In genomic region chr12:46212108-46212982, GRCh38 we compare ENCODE assay signal across 12 cellular contexts. TPM values are rescaled to one million over a fixed set of nuclear protein-coding genes. Genes with fewer than 3 reads are reported as not detected.
DNase-seq lines count a peak whose midpoint lies in the region; ATAC-seq and TF ChIP-seq lines count a peak whose summit lies in the region.
"Had no signal": no experiment of that assay in that cellular context is flagged by ENCODE, and none has a peak within 500 bp of the region (broad histone marks: within the 10 kb centered on the region; RNA-seq: fewer than 3 reads in every experiment).

No MANE protein-coding gene starts in this region.

- POLR2A ChIA-PET in HEK293 (lab: Yijun Ruan, JAX) = no interaction called here
- POLR2A ChIA-PET in activated CD4-positive, alpha-beta memory T cell treated with anti-CD3 and anti-CD28 coated beads, Interleukin-2, amount 10 ng/mL, durations not matched to agents 7 days and 5 days (lab: Charles Lee) = interaction anchor here (11.2 to 15.6 kb wide), 2 partner anchors 51 to 58 kb away, joined by 221 to 449 read pairs; partner anchors contain the start of gene SLC38A1
- POLR2A ChIA-PET in naive thymus-derived CD8-positive, alpha-beta T cell (lab: Charles Lee) = interaction anchor here (9.4 kb wide), 1 partner anchor 57 kb away, joined by 365 read pairs; the partner anchor contains the start of gene SLC38A1

- no peaks in the 10 kb centered on the region for H3K27me3 Mint-ChIP-seq in activated CD4-positive, alpha-beta memory T cell treated with anti-CD3 and anti-CD28 coated beads, Interleukin-2, amount 10 ng/mL, durations not matched to agents 7 days and 5 days
- H3K27me3 Mint-ChIP-seq in naive thymus-derived CD8-positive, alpha-beta T cell = no peaks in the 10 kb centered on the region

- peaks cover 0 to 18% of the 10 kb centered on the region in 2 experiments for H3K36me3 ChIP-seq in HEK293 (ENCODE audit: control insufficient read depth in 2 of 2, insufficient read depth in 1 of 2, low read length in 2 of 2)
- H3K36me3 ChIP-seq: thoracic aorta had no signal

- no peak overlapping the region for H3K4me3 Mint-ChIP-seq in activated CD4-positive, alpha-beta memory T cell treated with anti-CD3 and anti-CD28 coated beads, Interleukin-2, amount 10 ng/mL, durations not matched to agents 7 days and 5 days
- peak overlapping the region in 9 of 10 donors; percentile 0 to 59 (median 39) for H3K4me3 Mint-ChIP-seq in naive thymus-derived CD8-positive, alpha-beta T cell
- H3K4me3 Mint-ChIP-seq: H9 had no signal

- no peaks in the 10 kb centered on the region for H3K9me3 Mint-ChIP-seq in activated CD4-positive, alpha-beta memory T cell treated with anti-CD3 and anti-CD28 coated beads, Interleukin-2, amount 10 ng/mL, durations not matched to agents 7 days and 5 days
- H3K9me3 Mint-ChIP-seq in naive thymus-derived CD8-positive, alpha-beta T cell = no peaks in the 10 kb centered on the region
- H3K9me3 Mint-ChIP-seq: H9 had no signal

- H3K36me3 Mint-ChIP-seq in activated CD4-positive, alpha-beta memory T cell treated with anti-CD3 and anti-CD28 coated beads, Interleukin-2, amount 10 ng/mL, durations not matched to agents 7 days and 5 days (ENCODE audit: low read depth) = peaks cover 83% of the 10 kb centered on the region
- peaks cover 8 to 53% (median 40%) of the 10 kb centered on the region in 3 donors for H3K36me3 Mint-ChIP-seq in naive thymus-derived CD8-positive, alpha-beta T cell

- H3K4me1 Mint-ChIP-seq in activated CD4-positive, alpha-beta memory T cell treated with anti-CD3 and anti-CD28 coated beads, Interleukin-2, amount 10 ng/mL, durations not matched to agents 7 days and 5 days = peaks cover 84% of the 10 kb centered on the region
- H3K4me1 Mint-ChIP-seq in naive thymus-derived CD8-positive, alpha-beta T cell = peaks cover 46 to 100% (median 94%) of the 10 kb centered on the region in 4 donors

- CTCF ChIA-PET in HEK293 (lab: Yijun Ruan, JAX) = interaction anchor here (0.6 kb wide), 1 partner anchor 10 kb away, joined by 3 read pairs; no protein-coding TSS in a partner anchor
- CTCF ChIA-PET in activated CD4-positive, alpha-beta memory T cell treated with anti-CD3 and anti-CD28 coated beads, Interleukin-2, amount 10 ng/mL, durations not matched to agents 7 days and 5 days (lab: Charles Lee) = no interaction called here

- ATAC-seq in naive thymus-derived CD8-positive, alpha-beta T cell = no peak
- ATAC-seq in GM21825 (IDR thresholded peaks at IDR 0.05; ENCODE audit: unreplicated experiment) = no peak
- ATAC-seq in GM18861 (IDR thresholded peaks at IDR 0.05; ENCODE audit: unreplicated experiment) = no peak

- H3K27ac ChIP-seq in HEK293 (ENCODE audit: extremely low read depth, low read depth, low read length) = no peak overlapping the region
- H3K27ac ChIP-seq: 22Rv1, thoracic aorta had no signal

- peak in 2 of 3 experiments; percentile 54 to 79 for DNase-seq in NCI-H1417 (lab: John Stamatoyannopoulos, UW)
- DNase-seq in NCI-H1417 treated with DMSO at 0.1 percent for 48 hours (lab: John Stamatoyannopoulos, UW) = no peak
- no peak for DNase-seq in activated CD4-positive, alpha-beta memory T cell treated with anti-CD3 and anti-CD28 coated beads, Interleukin-2, amount 10 ng/mL, durations not matched to agents 7 days and 5 days
- no peak for DNase-seq in naive thymus-derived CD8-positive, alpha-beta T cell
- DNase-seq in Kasumi-1 (lab: John Stamatoyannopoulos, UW) = no peak
- DNase-seq: DMS53, H9 had no signal

- H3K27ac Mint-ChIP-seq in activated CD4-positive, alpha-beta memory T cell treated with anti-CD3 and anti-CD28 coated beads, Interleukin-2, amount 10 ng/mL, durations not matched to agents 7 days and 5 days = peak overlapping the region; percentile 95
- H3K27ac Mint-ChIP-seq in naive thymus-derived CD8-positive, alpha-beta T cell = peak overlapping the region; percentile 97 to 100 (median 98)
- H3K27ac Mint-ChIP-seq: H9 had no signal

- no peak for TF ChIP-seq CTCF in HEK293 (tag by site-specific recombination; IDR thresholded peaks at IDR 0.05)

- no peak overlapping the region for H3K4me3 ChIP-seq in HEK293 (ENCODE audit: low read depth, low read length)
- H3K4me3 ChIP-seq: thoracic aorta had no signal

- peaks cover 10% of the 10 kb centered on the region for H3K4me1 ChIP-seq in HEK293 (ENCODE audit: control insufficient read depth, insufficient read depth, low read length)

- no peaks in the 10 kb centered on the region for H3K9me3 ChIP-seq in HEK293 (ENCODE audit: control insufficient read depth, insufficient read depth, low read depth, low read length)
- H3K9me3 ChIP-seq: thoracic aorta had no signal

TF ChIP-seq in HEK293, 187 proteins besides CTCF, POLR2A, EP300 and RAD21:
- TF ChIP-seq YY2 (tag by site-specific recombination; IDR thresholded peaks at IDR 0.05) = no peak
- 0 out of 2 replicates have a peak, but pooled peaks have one; percentile 35 for TF ChIP-seq ZNF600 (tag by site-specific recombination; IDR thresholded peaks at IDR 0.05)
- TF ChIP-seq ZBTB20 (tag by site-specific recombination; IDR thresholded peaks at IDR 0.05) = no peak

RNA-seq across cellular contexts. Expression of gene SLC38A1, which starts 56.5 kb away (rescaled TPM):
- total RNA-seq in activated CD4-positive, alpha-beta memory T cell treated with anti-CD3 and anti-CD28 coated beads, Interleukin-2, amount 10 ng/mL, durations not matched to agents 7 days and 5 days = 100 to 1,000 TPM; 209 to 214 TPM
- 100 to 1,000 TPM; 323 to 343 TPM for total RNA-seq in naive thymus-derived CD8-positive, alpha-beta T cell
- polyA plus RNA-seq in naive thymus-derived CD8-positive, alpha-beta T cell = 100 to 1,000 TPM; 255 to 308 (median 264) TPM

Comparison
In these comparisons a context has a peak if more than half of its experiments do, and no peak if none do; other contexts are left out.
1. DNase-seq: peak in NCI-H1417 (2 of 3); none in NCI-H1417 treated with DMSO at 0.1 percent for 48 hours (single experiment), activated CD4-positive, alpha-beta memory T cell treated with anti-CD3 and anti-CD28 coated beads, Interleukin-2, amount 10 ng/mL, durations not matched to agents 7 days and 5 days (single experiment), naive thymus-derived CD8-positive, alpha-beta T cell (0 of 10) and Kasumi-1 (0 of 2).